In genomic region chr13:75399879-75400217, GRCh38 we compare ENCODE assay signal across 21 cellular contexts.
"Had no signal": no experiment of that assay in that cellular context is flagged by ENCODE, and none has a peak within 500 bp of the region (broad histone marks: within the 10 kb centered on the region; RNA-seq: fewer than 3 reads in every experiment).

No MANE protein-coding gene starts in this region.

- ATAC-seq: effector memory CD8-positive, alpha-beta T cell; lower lobe of right lung; natural killer cell treated with Interleukin-12 subunit alpha and Interleukin-12 subunit beta and Interleukin-15 and Interleukin-18, amount 100 ng/mL, for 72 hours; pancreas; sciatic nerve had no signal

- H3K4me1 ChIP-seq: lower lobe of right lung, neural progenitor cell had no signal

- H3K27ac ChIP-seq: lower lobe of right lung, neural progenitor cell, pancreas, skin epidermis, stomach, thoracic aorta, transverse colon had no signal

- H3K27me3 ChIP-seq: heart right ventricle, neural progenitor cell, pancreas, stomach, transverse colon had no signal

- H3K9me3 ChIP-seq: lower lobe of right lung, pancreas, thoracic aorta, transverse colon had no signal

- FAIRE-seq: colon, islet of Langerhans, pancreas had no signal

- H3K4me3 ChIP-seq: heart right ventricle, lower lobe of right lung, neural progenitor cell, pancreas, skin epidermis, stomach, thoracic aorta, transverse colon had no signal

- DNase-seq: cerebellar nuclear complex; effector memory CD8-positive, alpha-beta T cell; heart right ventricle; hypothalamus; kidney glomerular epithelial cell; lower lobe of right lung; occipital lobe; pancreas; stimulated activated CD4-positive, alpha-beta T cell treated with anti-CD3 and anti-CD28 coated beads, Interleukin-2, amount 100 ng/mL, for 24 hours; stimulated activated CD4-positive, alpha-beta T cell treated with anti-CD3 and anti-CD28 coated beads, Interleukin-4, amount 100 ng/mL, for 4 hours; stimulated activated naive CD4-positive, alpha-beta T cell; stomach; substantia nigra; transverse colon had no signal

- H3K4me2 ChIP-seq: neural progenitor cell had no signal

- H3K36me3 ChIP-seq: heart right ventricle, lower lobe of right lung, neural progenitor cell, pancreas, stomach, thoracic aorta, transverse colon had no signal
